ENCODE assay signal across 12 cellular contexts in genomic region chr9:88682431-88682831, GRCh38.
"Had no signal": no experiment of that assay in that cellular context is flagged by ENCODE, and none has a peak within 500 bp of the region (broad histone marks: within the 10 kb centered on the region; RNA-seq: fewer than 3 reads in every experiment).

No MANE protein-coding gene starts in this region.

- H3K4me1 ChIP-seq: gastrocnemius medialis, SJSA1 had no signal

- H3K4me3 Mint-ChIP-seq: activated naive CD8-positive, alpha-beta T cell treated with anti-CD3 and anti-CD28 coated beads for 36 hours; natural killer cell; T-helper 2 cell treated with Interferon-gamma antibody and Interleukin-4, amounts not matched to agents 5 μg/mL and 100 μg/mL, for 36 hours had no signal

- H3K9me3 ChIP-seq: ascending aorta, gastrocnemius medialis, SJSA1 had no signal

- DNase-seq: activated CD4-positive, alpha-beta T cell treated with anti-CD3 and anti-CD28 coated beads, Interleukin-2, amount 50 U/mL, for 1 hour; activated gamma-delta T cell; activated naive CD8-positive, alpha-beta T cell treated with anti-CD3 and anti-CD28 coated beads for 36 hours; gastrocnemius medialis; hippocampal formation; natural killer cell; SW 1271 had no signal

- H3K4me1 Mint-ChIP-seq: activated naive CD8-positive, alpha-beta T cell treated with anti-CD3 and anti-CD28 coated beads for 36 hours; natural killer cell had no signal

- H3K27me3 ChIP-seq: ascending aorta, gastrocnemius medialis, SJSA1 had no signal

- H3K27me3 Mint-ChIP-seq: activated naive CD8-positive, alpha-beta T cell treated with anti-CD3 and anti-CD28 coated beads for 36 hours had no signal

- H3K27ac Mint-ChIP-seq: activated naive CD8-positive, alpha-beta T cell treated with anti-CD3 and anti-CD28 coated beads for 36 hours; natural killer cell; T-helper 2 cell treated with Interferon-gamma antibody and Interleukin-4, amounts not matched to agents 5 μg/mL and 100 μg/mL, for 36 hours had no signal

- H3K36me3 ChIP-seq: ascending aorta, gastrocnemius medialis, SJSA1 had no signal

- ATAC-seq: gastrocnemius medialis, natural killer cell had no signal

- H3K27ac ChIP-seq: ascending aorta, gastrocnemius medialis, SJSA1, skin epidermis had no signal

- H3K4me3 ChIP-seq: ascending aorta, gastrocnemius medialis, lung, SJSA1, skin epidermis had no signal

- H3K36me3 Mint-ChIP-seq: activated naive CD8-positive, alpha-beta T cell treated with anti-CD3 and anti-CD28 coated beads for 36 hours; natural killer cell had no signal

- H3K9me3 Mint-ChIP-seq: activated naive CD8-positive, alpha-beta T cell treated with anti-CD3 and anti-CD28 coated beads for 36 hours; natural killer cell; T-helper 2 cell treated with Interferon-gamma antibody and Interleukin-4, amounts not matched to agents 5 μg/mL and 100 μg/mL, for 36 hours had no signal
